Comparison of ENCODE assay signal across 22 cellular contexts in genomic region chrX:39904816-39905474, GRCh38.
DNase-seq lines count a peak whose midpoint lies in the region; TF ChIP-seq lines count a peak whose summit lies in the region.
"Had no signal": no experiment of that assay in that cellular context is flagged by ENCODE, and none has a peak within 500 bp of the region (broad histone marks: within the 10 kb centered on the region; RNA-seq: fewer than 3 reads in every experiment).

No MANE protein-coding gene starts in this region.

- peaks cover 0 to 20% of the 10 kb centered on the region in 2 donors for H3K27me3 Mint-ChIP-seq in CD8-positive, alpha-beta memory T cell

- CTCF ChIA-PET in CD8-positive, alpha-beta memory T cell (lab: Charles Lee) = no interaction called here

- no peak overlapping the region for H2AFZ ChIP-seq in osteoblast (ENCODE audit: low read length)

- peaks cover 0 to 1% (median 0%) of the 10 kb centered on the region in 3 donors for H3K36me3 Mint-ChIP-seq in CD8-positive, alpha-beta memory T cell

- H3K79me2 ChIP-seq in osteoblast (ENCODE audit: insufficient read depth, low read length) = no peaks in the 10 kb centered on the region

- H3K4me1 Mint-ChIP-seq in CD8-positive, alpha-beta memory T cell = no peaks in the 10 kb centered on the region

- H3K27ac ChIP-seq in BLaER1 (no peak overlapping the region), VCaP (peak overlapping the region; percentile 52), osteoblast (ENCODE audit: low read depth, low read length) (peak overlapping the region; percentile 89)
- no peak overlapping the region for H3K27ac ChIP-seq in CD8-positive, alpha-beta memory T cell (ENCODE audit: low read depth, low read length)
- H3K27ac ChIP-seq: HL-60, lower lobe of right lung, psoas muscle, vagina had no signal

- H3K36me3 ChIP-seq in BLaER1 = no peaks in the 10 kb centered on the region
- H3K36me3 ChIP-seq in osteoblast (ENCODE audit: insufficient read depth, low read length) = no peaks in the 10 kb centered on the region
- H3K36me3 ChIP-seq in CD8-positive, alpha-beta memory T cell (ENCODE audit: insufficient read depth, low read length) = no peaks in the 10 kb centered on the region
- H3K36me3 ChIP-seq: heart left ventricle, lower lobe of right lung, spleen, vagina had no signal

- peak overlapping the region; percentile 57 for H3K4me2 ChIP-seq in BLaER1
- no peak overlapping the region for H3K4me2 ChIP-seq in osteoblast (ENCODE audit: insufficient read depth, low read length)

- peak; percentile 30 for DNase-seq in left kidney (ENCODE audit: low read depth, low spot score)
- no peak for DNase-seq in osteoblast (ENCODE audit: insufficient read length, low spot score, missing footprints)
- DNase-seq in NCI-H1105 (lab: John Stamatoyannopoulos, UW) = no peak
- no peak for DNase-seq in CD8-positive, alpha-beta memory T cell
- no peak for DNase-seq in Kasumi-1 (lab: John Stamatoyannopoulos, UW)
- no peak for DNase-seq in NCI-H2029 treated with DMSO at 0.1 percent for 48 hours (lab: John Stamatoyannopoulos, UW)
- DNase-seq: activated CD4-positive, alpha-beta T cell treated with anti-CD3 and anti-CD28 coated beads, Interleukin-2, amount 50 U/mL, for 4 hours; activated naive CD4-positive, alpha-beta T cell; amniotic stem cell; central memory CD4-positive, alpha-beta T cell; lower lobe of right lung; NCI-H2081 treated with DMSO at 0.1 percent for 48 hours; NCI-H524; psoas muscle; SIG-M5; spleen; stimulated activated CD8-positive, alpha-beta memory T cell treated with anti-CD3 and anti-CD28 coated beads, Interleukin-4, amount 100 ng/mL, for 48 hours had no signal

- H3K4me3 Mint-ChIP-seq in CD8-positive, alpha-beta memory T cell = no peak overlapping the region

- peaks cover 48% of the 10 kb centered on the region for H3K4me1 ChIP-seq in BLaER1
- peaks cover 53% of the 10 kb centered on the region for H3K4me1 ChIP-seq in osteoblast (ENCODE audit: insufficient read depth, low read length)
- no peaks in the 10 kb centered on the region for H3K4me1 ChIP-seq in CD8-positive, alpha-beta memory T cell (ENCODE audit: insufficient read depth, low read length)

- H3K9me3 Mint-ChIP-seq in CD8-positive, alpha-beta memory T cell = peaks cover 0 to 2% (median 0%) of the 10 kb centered on the region in 5 donors

- no peak overlapping the region for H3K9ac ChIP-seq in BLaER1

- H3K9me3 ChIP-seq in BLaER1 (no peaks in the 10 kb centered on the region), osteoblast (ENCODE audit: low read depth, low read length) (no peaks in the 10 kb centered on the region)
- no peaks in the 10 kb centered on the region for H3K9me3 ChIP-seq in CD8-positive, alpha-beta memory T cell (ENCODE audit: low read length)
- H3K9me3 ChIP-seq: heart left ventricle, lower lobe of right lung, psoas muscle, spleen, vagina had no signal

- no peaks in the 10 kb centered on the region; the same call in 1 of the 2 replicates for H3K27me3 ChIP-seq in BLaER1
- peaks cover 8% of the 10 kb centered on the region for H3K27me3 ChIP-seq in osteoblast (ENCODE audit: insufficient read depth, low read length)
- H3K27me3 ChIP-seq in CD8-positive, alpha-beta memory T cell (ENCODE audit: insufficient read depth, low read length, poor library complexity, severe bottlenecking) = no peaks in the 10 kb centered on the region
- H3K27me3 ChIP-seq: vagina had no signal

- TF ChIP-seq CTCF in VCaP (conservative IDR thresholded peaks at IDR 0.05) (no peak), osteoblast (IDR thresholded peaks at IDR 0.05; ENCODE audit: extremely low read depth, low read depth, low read length) (no peak)

- no peak overlapping the region for H3K27ac Mint-ChIP-seq in CD8-positive, alpha-beta memory T cell

- H3K4me3 ChIP-seq in BLaER1 = no peak overlapping the region
- H3K4me3 ChIP-seq in osteoblast (ENCODE audit: insufficient read depth, low read length) = no peak overlapping the region
- no peak overlapping the region for H3K4me3 ChIP-seq in CD8-positive, alpha-beta memory T cell (ENCODE audit: low read length)
- H3K4me3 ChIP-seq: heart left ventricle, lower lobe of right lung, psoas muscle, spleen, vagina had no signal

- H4K20me1 ChIP-seq in BLaER1 (no peaks in the 10 kb centered on the region), osteoblast (ENCODE audit: insufficient read depth, low read length) (no peaks in the 10 kb centered on the region)

- POLR2A ChIA-PET in CD8-positive, alpha-beta memory T cell (lab: Charles Lee) = no interaction called here

Comparison
In these comparisons a context has a peak if more than half of its experiments do, and no peak if none do; other contexts are left out.
1. H3K27ac ChIP-seq: peak in VCaP (single experiment) and osteoblast (single experiment); none in BLaER1 (single experiment) and CD8-positive, alpha-beta memory T cell (single experiment).